In the genomic region with DNA sequence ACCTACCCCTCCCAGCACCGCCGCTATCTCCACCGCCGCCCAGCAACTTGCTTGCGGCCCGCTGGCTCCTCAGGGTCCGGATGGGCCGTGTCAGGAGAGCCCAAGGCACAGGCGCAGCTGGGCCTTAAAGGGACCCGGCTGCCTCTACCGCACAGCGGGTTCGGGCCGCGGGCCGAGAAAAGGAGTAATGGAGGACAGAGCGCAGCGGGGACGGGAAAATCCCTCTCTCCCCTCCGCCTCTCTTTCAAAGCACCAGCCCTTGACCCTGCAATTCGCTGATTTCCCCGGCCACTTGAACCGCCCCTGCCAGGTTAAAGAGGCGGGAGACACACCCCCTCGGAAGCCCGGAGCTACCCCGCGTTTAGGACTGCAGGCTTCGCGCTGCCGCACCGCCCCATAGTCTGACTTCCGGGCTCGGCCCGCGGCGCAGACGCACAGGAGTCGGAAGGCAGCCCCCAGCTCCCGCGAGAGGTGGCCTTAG, we compare ENCODE assay signal across 8 cellular contexts. TPM values are rescaled to one million over a fixed set of nuclear protein-coding genes. Genes with fewer than 3 reads are reported as not detected.
DNase-seq lines count a peak whose midpoint lies in the region; TF ChIP-seq lines count a peak whose summit lies in the region.
"Not testable (repeated sequence)": the region's sequence is repeated elsewhere in the genome, so short reads cannot be mapped to it uniquely, and the experiment has no call there.

A gene with protein sequence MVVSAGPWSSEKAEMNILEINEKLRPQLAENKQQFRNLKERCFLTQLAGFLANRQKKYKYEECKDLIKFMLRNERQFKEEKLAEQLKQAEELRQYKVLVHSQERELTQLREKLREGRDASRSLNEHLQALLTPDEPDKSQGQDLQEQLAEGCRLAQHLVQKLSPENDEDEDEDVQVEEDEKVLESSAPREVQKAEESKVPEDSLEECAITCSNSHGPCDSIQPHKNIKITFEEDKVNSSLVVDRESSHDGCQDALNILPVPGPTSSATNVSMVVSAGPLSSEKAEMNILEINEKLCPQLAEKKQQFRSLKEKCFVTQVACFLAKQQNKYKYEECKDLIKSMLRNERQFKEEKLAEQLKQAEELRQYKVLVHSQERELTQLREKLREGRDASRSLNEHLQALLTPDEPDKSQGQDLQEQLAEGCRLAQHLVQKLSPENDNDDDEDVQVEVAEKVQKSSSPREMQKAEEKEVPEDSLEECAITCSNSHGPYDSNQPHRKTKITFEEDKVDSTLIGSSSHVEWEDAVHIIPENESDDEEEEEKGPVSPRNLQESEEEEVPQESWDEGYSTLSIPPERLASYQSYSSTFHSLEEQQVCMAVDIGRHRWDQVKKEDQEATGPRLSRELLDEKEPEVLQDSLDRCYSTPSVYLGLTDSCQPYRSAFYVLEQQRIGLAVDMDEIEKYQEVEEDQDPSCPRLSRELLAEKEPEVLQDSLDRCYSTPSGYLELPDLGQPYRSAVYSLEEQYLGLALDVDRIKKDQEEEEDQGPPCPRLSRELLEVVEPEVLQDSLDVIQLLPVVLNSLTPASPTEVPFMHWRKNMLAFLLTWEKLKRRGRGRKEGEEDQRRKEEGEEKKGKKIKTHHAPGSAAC (minus strand): TSS at position 371 of the 481 bp plus-strand sequence. CDS start 25,278 bp downstream, outside the sequence.

- H3F3A ChIP-seq in GM23248 (ENCODE audit: insufficient read depth), result not testable (repeated sequence)

- peak within 1 kb of the TSS; percentile 50 for H3K27ac ChIP-seq in GM23248
- peak within 1 kb of the TSS; percentile 42; the same call in 1 of the 2 replicates for H3K27ac ChIP-seq in Karpas-422 (ENCODE audit: low read length)
- H3K27ac ChIP-seq in Peyer's patch, result peak within 1 kb of the TSS; percentile 69 to 84 (median 78)
- peak within 1 kb of the TSS; percentile 58 for H3K27ac ChIP-seq in muscle layer of colon (ENCODE audit: low read depth, low read length)

- H4K20me1 ChIP-seq in GM23248 (ENCODE audit: insufficient read depth); Karpas-422 (ENCODE audit: insufficient read depth, low read depth, low read length): not testable (repeated sequence)

- TF ChIP-seq CTCF in Peyer's patch (IDR thresholded peaks at IDR 0.05), result not testable (repeated sequence)

- H3K9me2 ChIP-seq in GM23248 (ENCODE audit: insufficient read depth); Karpas-422 (replicated peaks; ENCODE audit: insufficient read depth, low read length): not testable (repeated sequence)

- not testable (repeated sequence) for H3K4me1 ChIP-seq in GM23248 (ENCODE audit: insufficient read depth); Karpas-422 (ENCODE audit: low read length); Peyer's patch; muscle layer of colon (ENCODE audit: insufficient read depth, low read length)

- peak within 1 kb of the TSS; percentile 76 for H3K4me2 ChIP-seq in GM23248 (ENCODE audit: unreplicated experiment)
- peak within 1 kb of the TSS; percentile 73 for H3K4me2 ChIP-seq in Karpas-422 (ENCODE audit: low read depth, low read length, poor library complexity, severe bottlenecking)

- not testable (repeated sequence) for H3K27me3 ChIP-seq in GM23248 (replicated peaks; ENCODE audit: insufficient read depth); Karpas-422 (ENCODE audit: low read length); Peyer's patch; muscle layer of colon (ENCODE audit: control insufficient read depth in 1 of 2, insufficient read depth in 2 of 2, low read length in 2 of 2)

- TF ChIP-seq POLR2A in Peyer's patch (IDR thresholded peaks at IDR 0.05) (peak; percentile 35 to 39), erythroblast (IDR thresholded peaks at IDR 0.05; ENCODE audit: low read length) (peak; percentile 46)

- peak within 1 kb of the TSS; percentile 79 for H3K9ac ChIP-seq in GM23248
- peak within 1 kb of the TSS; percentile 78 for H3K9ac ChIP-seq in Karpas-422 (ENCODE audit: low read length)
- not testable (repeated sequence) for H3K9ac ChIP-seq in muscle layer of colon (ENCODE audit: low read length)

- peak within 1 kb of the TSS; percentile 87 for H2AFZ ChIP-seq in GM23248
- not testable (repeated sequence) for H2AFZ ChIP-seq in Karpas-422 (ENCODE audit: low read length)

- H3K4me3 ChIP-seq in GM23248, result peak within 1 kb of the TSS; percentile 75
- peak within 1 kb of the TSS; percentile 79 for H3K4me3 ChIP-seq in Karpas-422 (ENCODE audit: low read length)
- peak within 1 kb of the TSS; percentile 65 to 84 (median 74) for H3K4me3 ChIP-seq in Peyer's patch
- peak within 1 kb of the TSS; percentile 49 to 68 for H3K4me3 ChIP-seq in muscle layer of colon (ENCODE audit: low read depth in 1 of 2, low read length in 2 of 2)

- not testable (repeated sequence) for H3K9me3 ChIP-seq in GM23248 (ENCODE audit: low read depth); Karpas-422 (ENCODE audit: low read length); Peyer's patch; muscle layer of colon (ENCODE audit: low read length)

- DNase-seq in DMS 273 (lab: John Stamatoyannopoulos, UW; ENCODE audit: unreplicated experiment) (peak; percentile 91), GM23248 (peak; percentile 88), Karpas-422 (peak; percentile 95), Peyer's patch (peak; percentile 85 to 94 (median 86)), activated T-cell treated with anti-CD3 and anti-CD28 coated beads for 48 hours (ENCODE audit: low read depth) (peak; percentile 81), erythroblast (lab: John Stamatoyannopoulos, UW) (peak; percentile 88)
- peak; percentile 65 to 72 for DNase-seq in stimulated activated CD8-positive, alpha-beta memory T cell treated with anti-CD3 and anti-CD28 coated beads, Interleukin-2, amount 100 ng/mL, for 1 hour (ENCODE audit: low read depth in 2 of 2)

- 0 to 1% methylated on average over 40 to 41 of the region's 41 CpGs for WGBS in GM23248 (ENCODE audit: low coverage in 1 of 2, low lambda C conversion rate in 2 of 2, missing lambda C conversion rate in 2 of 2), 2 experiments

- in situ Hi-C loops in GM23248 (cut with MboI), result not testable (repeated sequence)

- H3K79me2 ChIP-seq in GM23248 (ENCODE audit: insufficient read depth), result peaks cover 14% of the 10 kb centered on the region
- peaks cover 20% of the 10 kb centered on the region for H3K79me2 ChIP-seq in Karpas-422 (ENCODE audit: low read length)

- H3K36me3 ChIP-seq in GM23248 (ENCODE audit: low read depth); Karpas-422 (ENCODE audit: insufficient read depth, low read length); Peyer's patch; muscle layer of colon (ENCODE audit: insufficient read depth, low read length): not testable (repeated sequence)

RNA-seq across cellular contexts. Expression of the gene that starts here (rescaled TPM):
- 2.7 and 5.7 TPM in 2 replicates for total RNA-seq in GM23248 (2014; rRNA removed; shearing (Covaris generic))
- polyA plus RNA-seq in GM23248 (2016; fragmentation: Nextera tagmentation; extraction: Ambion mirVana), result 3.1 and 3.5 TPM in 2 replicates
- 12.6 and 14.9 TPM in 2 replicates for total RNA-seq in Karpas-422 (2014; rRNA removed; shearing (Covaris generic); ENCODE audit: low replicate concordance)
- total RNA-seq in Peyer's patch, result 10 to 100 TPM in 3 of 4 donors, 1 to 10 TPM in 1; 7.2 to 35.5 (median 15.7) TPM

Comparison
In these comparisons a context has a peak if more than half of its experiments do, and no peak if none do; other contexts are left out.
1. Peak in every context shown above with its lines: DNase-seq, H3K4me3 ChIP-seq and H3K27ac ChIP-seq.